Comparison of ENCODE assay signal across 11 cellular contexts in the genomic region with DNA sequence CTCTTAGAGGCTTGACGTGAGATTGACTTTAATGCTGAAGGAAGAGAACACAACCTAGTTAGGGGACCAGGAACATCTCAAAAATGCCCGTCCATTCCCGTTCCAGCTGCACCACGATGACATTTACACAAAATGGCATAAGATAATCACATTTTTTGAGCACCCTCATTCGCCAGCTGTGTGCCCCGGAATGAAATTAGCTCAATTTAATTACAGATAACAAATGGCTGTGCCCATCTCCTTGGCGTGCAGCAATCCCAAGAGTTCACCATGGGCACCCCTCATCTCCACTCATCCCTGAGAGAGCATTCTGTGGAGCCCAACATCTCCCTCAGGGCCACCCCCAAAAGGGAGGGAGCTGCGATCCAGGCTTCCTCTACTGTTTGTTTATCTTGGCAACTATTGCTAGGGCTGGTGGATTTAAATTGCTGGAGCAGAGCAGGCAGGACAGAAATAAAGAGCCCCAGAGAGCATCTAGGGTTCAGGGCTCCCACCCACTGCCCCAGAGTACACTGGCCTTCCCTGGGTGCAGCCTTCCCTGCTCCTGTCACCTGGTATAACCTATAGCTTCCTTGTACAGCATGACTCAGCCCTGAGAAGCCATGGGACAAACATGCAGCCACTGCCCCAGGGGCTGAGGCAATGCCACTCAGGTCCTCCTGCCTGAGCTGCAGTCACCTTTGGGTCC.
DNase-seq lines count a peak whose midpoint lies in the region; ATAC-seq and TF ChIP-seq lines count a peak whose summit lies in the region.
"Had no signal": no experiment of that assay in that cellular context is flagged by ENCODE, and none has a peak within 500 bp of the region (broad histone marks: within the 10 kb centered on the region; RNA-seq: fewer than 3 reads in every experiment).

No MANE protein-coding gene starts in this region.

- peak in 1 of 2 donors; percentile 16 for ATAC-seq in stimulated activated naive B cell treated with anti-CD40 and anti-IgM and Interleukin-4, amounts not matched to agents 10 μg/mL and 1 μg/mL and 100 μg/mL, for 72 hours (replicated peaks)

- H3K79me2 ChIP-seq in hepatocyte, result no peaks in the 10 kb centered on the region

- no peaks in the 10 kb centered on the region for H4K20me1 ChIP-seq in hepatocyte (ENCODE audit: insufficient read depth, poor library complexity, severe bottlenecking)

- peak overlapping the region; percentile 45 for H3K27ac Mint-ChIP-seq in stimulated activated naive B cell treated with anti-CD40 and anti-IgM and Interleukin-4, amounts not matched to agents 10 μg/mL and 1 μg/mL and 100 μg/mL, for 72 hours
- H3K27ac Mint-ChIP-seq: activated naive CD8-positive, alpha-beta T cell had no signal

- peaks cover under 1 to 4% of the 10 kb centered on the region in 2 donors for H3K9me3 Mint-ChIP-seq in stimulated activated naive B cell treated with anti-CD40 and anti-IgM and Interleukin-4, amounts not matched to agents 10 μg/mL and 1 μg/mL and 100 μg/mL, for 72 hours

- peak overlapping the region; percentile 52 to 58 for H3K4me3 Mint-ChIP-seq in stimulated activated naive B cell treated with anti-CD40 and anti-IgM and Interleukin-4, amounts not matched to agents 10 μg/mL and 1 μg/mL and 100 μg/mL, for 72 hours
- H3K4me3 Mint-ChIP-seq: activated naive CD8-positive, alpha-beta T cell had no signal

- peaks cover 0 to 2% of the 10 kb centered on the region in 2 donors for H3K36me3 Mint-ChIP-seq in stimulated activated naive B cell treated with anti-CD40 and anti-IgM and Interleukin-4, amounts not matched to agents 10 μg/mL and 1 μg/mL and 100 μg/mL, for 72 hours

- H3K9me2 ChIP-seq in hepatocyte (replicated peaks; ENCODE audit: insufficient read depth), result no peaks in the 10 kb centered on the region

- no peak overlapping the region for H3K4me3 ChIP-seq in adipocyte (ENCODE audit: low read length)
- H3K4me3 ChIP-seq in hepatocyte, result no peak overlapping the region

- H3K4me2 ChIP-seq in hepatocyte, result no peak overlapping the region

- no peaks in the 10 kb centered on the region for H3K36me3 ChIP-seq in adipocyte (ENCODE audit: control insufficient read depth, insufficient read depth, low read length, severe bottlenecking)
- H3K36me3 ChIP-seq in hepatocyte (replicated peaks; ENCODE audit: insufficient read depth, low read depth), result no peaks in the 10 kb centered on the region

- H3K4me1 ChIP-seq in adipocyte (ENCODE audit: control insufficient read depth, insufficient read depth, low read length), result peaks cover 6% of the 10 kb centered on the region
- H3K4me1 ChIP-seq in hepatocyte (ENCODE audit: insufficient read depth), result peaks cover 8% of the 10 kb centered on the region

- H3K4me1 Mint-ChIP-seq in stimulated activated naive B cell treated with anti-CD40 and anti-IgM and Interleukin-4, amounts not matched to agents 10 μg/mL and 1 μg/mL and 100 μg/mL, for 72 hours, result peaks cover 15 to 21% of the 10 kb centered on the region in 2 donors

- H3K9me3 ChIP-seq in adipocyte (ENCODE audit: control insufficient read depth, low read length) (peaks cover under 1% of the 10 kb centered on the region), hepatocyte (ENCODE audit: low read depth) (no peaks in the 10 kb centered on the region)

- H2AFZ ChIP-seq in hepatocyte, result no peak overlapping the region

- no peak for TF ChIP-seq CTCF in hepatocyte (IDR thresholded peaks at IDR 0.05; ENCODE audit: poor library complexity)

- DNase-seq in DMS53 (lab: John Stamatoyannopoulos, UW) (peak; percentile 55), DMS53 treated with DMSO at 0.1 percent for 48 hours (lab: John Stamatoyannopoulos, UW; ENCODE audit: unreplicated experiment) (no peak), adipocyte (ENCODE audit: low read depth) (peak; percentile 50), hepatocyte (ENCODE audit: low spot score) (peak; percentile 39), NCI-H526 treated with DMSO at 0.1 percent for 48 hours (lab: John Stamatoyannopoulos, UW) (no peak)
- no peak for DNase-seq in stimulated activated naive B cell treated with anti-CD40 and anti-IgM and Interleukin-4, amounts not matched to agents 10 μg/mL and 1 μg/mL and 100 μg/mL, for 72 hours
- no peak for DNase-seq in stimulated activated CD4-positive, alpha-beta T cell treated with anti-CD3 and anti-CD28 coated beads, Interleukin-4, amount 100 ng/mL, for 4 hours
- no peak for DNase-seq in activated CD4-positive, alpha-beta T cell treated with anti-CD3 and anti-CD28 coated beads for 48 hours
- DNase-seq: NCI-H146 had no signal

- no peak overlapping the region for H3K9ac ChIP-seq in adipocyte (ENCODE audit: low read length)

- H3K27me3 ChIP-seq in adipocyte (replicated peaks; ENCODE audit: control insufficient read depth, insufficient read depth, low read length) (no peaks in the 10 kb centered on the region), hepatocyte (no peaks in the 10 kb centered on the region)

- no peak overlapping the region for H3K27ac ChIP-seq in hepatocyte
- H3K27ac ChIP-seq: 22Rv1 had no signal

- 80% methylated on average over 8 of the region's 8 CpGs for WGBS in hepatocyte (ENCODE audit: low lambda C conversion rate, missing lambda C conversion rate)

- H3K27me3 Mint-ChIP-seq in stimulated activated naive B cell treated with anti-CD40 and anti-IgM and Interleukin-4, amounts not matched to agents 10 μg/mL and 1 μg/mL and 100 μg/mL, for 72 hours, result peaks cover 14 to 15% of the 10 kb centered on the region in 2 donors

Comparison
In these comparisons a context has a peak if more than half of its experiments do, and no peak if none do; other contexts are left out.
1. DNase-seq: peak in DMS53 (single experiment), adipocyte (single experiment) and hepatocyte (single experiment); none in DMS53 treated with DMSO at 0.1 percent for 48 hours (single experiment), stimulated activated naive B cell treated with anti-CD40 and anti-IgM and Interleukin-4, amounts not matched to agents 10 μg/mL and 1 μg/mL and 100 μg/mL, for 72 hours (single experiment), stimulated activated CD4-positive, alpha-beta T cell treated with anti-CD3 and anti-CD28 coated beads, Interleukin-4, amount 100 ng/mL, for 4 hours (0 of 2), activated CD4-positive, alpha-beta T cell treated with anti-CD3 and anti-CD28 coated beads for 48 hours (single experiment) and NCI-H526 treated with DMSO at 0.1 percent for 48 hours (single experiment).